9 cellular contexts compared by ENCODE assay signal in the genomic region with DNA sequence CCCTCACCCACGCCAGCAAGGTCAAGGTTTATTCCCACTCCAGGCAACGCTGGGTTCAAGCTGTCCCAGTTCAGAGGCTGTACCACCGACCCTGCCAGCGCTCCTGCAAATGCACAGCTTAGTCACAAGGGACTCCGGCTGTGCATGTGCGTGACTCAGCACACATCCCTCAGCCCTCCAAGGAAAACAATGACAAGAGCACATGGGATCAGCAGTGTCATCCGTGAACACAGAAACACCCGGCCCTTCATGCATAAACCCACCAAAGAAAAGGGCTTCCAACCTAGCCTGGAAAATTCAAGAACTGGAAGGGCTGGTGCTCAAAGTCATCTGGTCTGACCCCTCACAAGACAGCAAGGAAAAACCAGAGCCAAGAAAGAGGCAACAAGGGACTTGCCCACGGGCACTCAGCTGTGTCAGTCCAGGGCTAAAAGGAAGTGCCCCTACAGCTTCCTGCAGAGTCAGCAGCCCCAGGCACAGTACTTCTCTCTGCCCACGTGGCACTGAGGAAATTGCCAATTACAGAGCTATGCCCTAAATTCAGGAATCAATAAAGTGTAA.
DNase-seq lines count a peak whose midpoint lies in the region; ATAC-seq and TF ChIP-seq lines count a peak whose summit lies in the region.
"Had no signal": no experiment of that assay in that cellular context is flagged by ENCODE, and none has a peak within 500 bp of the region (broad histone marks: within the 10 kb centered on the region; RNA-seq: fewer than 3 reads in every experiment).

No MANE protein-coding gene starts in this region.

- TF ChIP-seq CTCF in HCT116 (IDR thresholded peaks at IDR 0.05 in 2 of 3, conservative IDR thresholded peaks at IDR 0.05 in 1 of 3; ENCODE audit: borderline replicate concordance in 1 of 3, insufficient read depth in 1 of 3, low read depth in 2 of 3, low read length in 2 of 3) (no peak), SK-N-SH (IDR thresholded peaks at IDR 0.05) (no peak), spleen (IDR thresholded peaks at IDR 0.05 in 8 of 11, conservative IDR thresholded peaks at IDR 0.05 in 3 of 11) (no peak), natural killer cell (IDR thresholded peaks at IDR 0.05) (no peak)

- ATAC-seq in HCT116 = peak; percentile 95
- no peak for ATAC-seq in natural killer cell

- peak; percentile 60 for DNase-seq in HCT116 (ENCODE audit: low read depth, low spot score)
- DNase-seq in SK-N-SH = no peak
- DNase-seq in head of caudate nucleus = peak in 37 of 42 donors; percentile 20 to 83 (median 51)
- DNase-seq in spleen = no peak
- DNase-seq in activated CD4-positive, CD25-positive, alpha-beta regulatory T cell treated with anti-CD3 and anti-CD28 coated beads, Interleukin-2, amount 50 U/mL, for 72 hours = no peak
- no peak for DNase-seq in stimulated activated CD4-positive, alpha-beta T cell treated with anti-CD3 and anti-CD28 coated beads, Interleukin-15, amount 100 ng/mL, for 24 hours
- DNase-seq in activated CD4-positive, alpha-beta T cell treated with anti-CD3 and anti-CD28 coated beads, Interleukin-2, amount 50 U/mL, for 1 hour = no peak
- no peak for DNase-seq in natural killer cell
- DNase-seq: NCI-H1092 treated with DMSO at 0.1 percent for 48 hours had no signal

- peak overlapping the region; percentile 79 for H3K4me2 ChIP-seq in HCT116 (ENCODE audit: low read length)
- H3K4me2 ChIP-seq in SK-N-SH = peak overlapping the region; percentile 77

- TF ChIP-seq POLR2A in HCT116 (IDR thresholded peaks at IDR 0.05; ENCODE audit: borderline replicate concordance, extremely low read depth, insufficient read depth, insufficient read length) = no peak
- no peak for TF ChIP-seq POLR2A in spleen (IDR thresholded peaks at IDR 0.05)

- H3K9me2 ChIP-seq in HCT116 (ENCODE audit: insufficient read depth) = no peaks in the 10 kb centered on the region
- H3K9me2 ChIP-seq in SK-N-SH = no peaks in the 10 kb centered on the region

- POLR2A ChIA-PET in HCT116 (lab: Charles Lee) = interaction anchor here (0.9 to 1.0 kb wide), 2 partner anchors 8 to 27 kb away, joined by 4 to 5 read pairs; no protein-coding TSS in a partner anchor
- POLR2A ChIA-PET in SK-N-SH (lab: Yijun Ruan, JAX) = no interaction called here

- H4K20me1 ChIP-seq in HCT116 (ENCODE audit: insufficient read depth) (no peaks in the 10 kb centered on the region), SK-N-SH (ENCODE audit: insufficient read depth) (no peaks in the 10 kb centered on the region)

- H3K9me3 Mint-ChIP-seq in natural killer cell = no peaks in the 10 kb centered on the region

- H3K36me3 Mint-ChIP-seq in natural killer cell = no peaks in the 10 kb centered on the region

- no peaks in the 10 kb centered on the region for H3K4me1 Mint-ChIP-seq in natural killer cell

- H3K36me3 ChIP-seq in HCT116 (ENCODE audit: control insufficient read depth in 1 of 2, insufficient read depth in 2 of 2, low read length in 2 of 2) = no peaks in the 10 kb centered on the region
- H3K36me3 ChIP-seq in SK-N-SH (replicated peaks in 1 of 2; ENCODE audit: control insufficient read depth in 1 of 2, insufficient read depth in 2 of 2, low read length in 1 of 2) = no peaks in the 10 kb centered on the region
- no peaks in the 10 kb centered on the region for H3K36me3 ChIP-seq in spleen

- peaks cover 27 to 57% of the 10 kb centered on the region in 2 experiments for H3K4me1 ChIP-seq in HCT116 (ENCODE audit: control insufficient read depth in 1 of 2, insufficient read depth in 2 of 2, low read length in 2 of 2)
- peaks cover 32 to 39% of the 10 kb centered on the region in 2 experiments for H3K4me1 ChIP-seq in SK-N-SH (ENCODE audit: control insufficient read depth in 1 of 2, insufficient read depth in 2 of 2, low read depth in 1 of 2, low read length in 1 of 2)
- H3K4me1 ChIP-seq in spleen = peaks cover 0 to 18% (median 12%) of the 10 kb centered on the region in 6 donors

- H3K27ac ChIP-seq in HCT116 (ENCODE audit: low read depth, low read length) (peak overlapping the region; percentile 48), SK-N-SH (ENCODE audit: low read depth in 2 of 2, low read length in 1 of 2) (peak overlapping the region; percentile 35 to 76; a peak in 3 of 4 replicates), spleen (peak overlapping the region in 5 of 8 donors; percentile 14 to 75 (median 57))

- CTCF ChIA-PET in HCT116 (lab: Charles Lee) (interaction anchor here (1.3 to 1.6 kb wide), 3 partner anchors 29 to 225 kb away, joined by 3 read pairs; no protein-coding TSS in a partner anchor), SK-N-SH (lab: Yijun Ruan, JAX) (interaction anchor here (0.8 to 0.9 kb wide), 2 partner anchors 76 to 109 kb away, joined by 3 read pairs; no protein-coding TSS in a partner anchor)

- H3K9me3 ChIP-seq in HCT116 (ENCODE audit: control insufficient read depth in 1 of 2, insufficient read depth in 1 of 2, low read depth in 1 of 2, low read length in 2 of 2) (no peaks in the 10 kb centered on the region), SK-N-SH (no peaks in the 10 kb centered on the region), spleen (no peaks in the 10 kb centered on the region)

- H3K4me3 ChIP-seq in HCT116 (replicated peaks in 1 of 2; ENCODE audit: low read depth in 1 of 2, low read length in 2 of 2) = peak overlapping the region in 1 of 2 experiments; percentile 37; a peak in 2 of 4 replicates
- H3K4me3 ChIP-seq in SK-N-SH (ENCODE audit: low read depth in 2 of 2, low read length in 1 of 2) = no peak overlapping the region; a peak in 1 of 4 replicates
- H3K4me3 ChIP-seq in spleen = no peak overlapping the region

- H3F3A ChIP-seq in SK-N-SH (replicated peaks; ENCODE audit: insufficient read depth) = peaks cover 34% of the 10 kb centered on the region

- RAD21 ChIA-PET in HCT116 (lab: Charles Lee; ENCODE audit: low non-redundant PET in 1 of 2, low total read pairs in 2 of 2, uncharacterized antibody in 2 of 2, unreplicated experiment in 2 of 2) = interaction anchor here in 1 of 2 experiments (0.7 kb wide), 1 partner anchor 180 kb away, joined by 3 read pairs; no protein-coding TSS in a partner anchor

- TF ChIP-seq RAD21 in HCT116 (IDR thresholded peaks at IDR 0.05; ENCODE audit: low read depth) (no peak), SK-N-SH (IDR thresholded peaks at IDR 0.05; ENCODE audit: low read length) (no peak)

- no peaks in the 10 kb centered on the region for H3K79me2 ChIP-seq in HCT116 (ENCODE audit: insufficient read depth, low read length)
- H3K79me2 ChIP-seq in SK-N-SH (ENCODE audit: insufficient read depth) = peaks cover 20% of the 10 kb centered on the region; the same call in 1 of the 2 replicates

- H3K9ac ChIP-seq in HCT116 (ENCODE audit: low read length) (peak overlapping the region; percentile 51), SK-N-SH (peak overlapping the region; percentile 15; the same call in 1 of the 2 replicates)

- H3K4me3 Mint-ChIP-seq in natural killer cell = no peak overlapping the region

- intact Hi-C loops in HCT116 (cut with micrococcal nuclease) (no loop called here), head of caudate nucleus (cut with DNase I) (no loop called here), spleen (cut with DNase I; ENCODE audit: low total_unique reads) (no loop called here), natural killer cell (cut with micrococcal nuclease) (no loop called here)

- H3K27me3 Mint-ChIP-seq in natural killer cell (ENCODE audit: low read depth in 2 of 2) = peaks cover 12 to 17% of the 10 kb centered on the region in 2 donors

- TF ChIP-seq EP300 in SK-N-SH (IDR thresholded peaks at IDR 0.05; ENCODE audit: borderline replicate concordance in 1 of 2, low read depth in 1 of 2, low read length in 1 of 2) = peak in 1 of 2 experiments; percentile 35; a peak in 1 of 4 replicates

- no peaks in the 10 kb centered on the region for H3K27me3 ChIP-seq in HCT116 (ENCODE audit: insufficient read depth, low read length)
- H3K27me3 ChIP-seq in SK-N-SH (ENCODE audit: insufficient read depth) = no peaks in the 10 kb centered on the region
- peaks cover 0 to 4% (median 0%) of the 10 kb centered on the region in 7 donors for H3K27me3 ChIP-seq in spleen (replicated peaks in 1 of 7)

- H2AFZ ChIP-seq in HCT116 (ENCODE audit: low read depth, low read length, poor library complexity, severe bottlenecking) = peak overlapping the region; percentile 60
- H2AFZ ChIP-seq in SK-N-SH (ENCODE audit: low read depth) = 0 out of 2 replicates have a peak overlapping the region, but pooled peaks have one; percentile 25

- no TSS peak for BruUV-seq in HCT116 (replicated peaks; lab: Mats Ljungman, UMichigan)

- 9% methylated on average over 6 of the region's 10 CpGs for WGBS in SK-N-SH (ENCODE audit: low lambda C conversion rate)
- 38 to 62% (median 46%) methylated on average over 8 to 10 of the region's 10 CpGs for WGBS in spleen, 5 donors

- H3K27ac Mint-ChIP-seq in natural killer cell = no peak overlapping the region

TF ChIP-seq in HCT116, 20 proteins besides CTCF, POLR2A, EP300 and RAD21 (continues in another document):
- TF ChIP-seq CBX3 (IDR thresholded peaks at IDR 0.05; ENCODE audit: low read depth) (peak; percentile 88; the same call in 1 of the 2 replicates), POLR2AphosphoS5 (IDR thresholded peaks at IDR 0.05; ENCODE audit: low read depth, low read length) (peak; percentile 46; the same call in 1 of the 2 replicates), TCF7L2 (IDR thresholded peaks at IDR 0.05; ENCODE audit: borderline replicate concordance, extremely low read depth, insufficient read depth, insufficient read length) (peak; percentile 58), EZH2phosphoT487 (IDR thresholded peaks at IDR 0.05; ENCODE audit: borderline replicate concordance) (no peak), ZFX (IDR thresholded peaks at IDR 0.05) (no peak)

TF ChIP-seq in SK-N-SH, 30 proteins besides CTCF, POLR2A, EP300 and RAD21 (continues in another document):
- TF ChIP-seq TCF12 (IDR thresholded peaks at IDR 0.05) (peak; percentile 69), TAF1 (IDR thresholded peaks at IDR 0.05; ENCODE audit: borderline replicate concordance, low read depth, low read length) (no peak), RFX5 (IDR thresholded peaks at IDR 0.05; ENCODE audit: low read length) (no peak), GATA2 (CRISPR knock-in tag; IDR thresholded peaks at IDR 0.05) (no peak), NFIC (IDR thresholded peaks at IDR 0.05; ENCODE audit: borderline replicate concordance) (peak; percentile 59; the same call in 1 of the 2 replicates), RXRA (IDR thresholded peaks at IDR 0.05; ENCODE audit: borderline replicate concordance, low read depth) (no peak), SIN3A (IDR thresholded peaks at IDR 0.05; ENCODE audit: borderline replicate concordance, low read depth, low read length) (peak; percentile 91; the same call in 1 of the 2 replicates), MXI1 (IDR thresholded peaks at IDR 0.05; ENCODE audit: low read depth, low read length) (no peak), USF1 (IDR thresholded peaks at IDR 0.05; ENCODE audit: borderline replicate concordance, low read depth) (peak; percentile 23; the same call in 1 of the 2 replicates)

Comparison
In these comparisons a context has a peak if more than half of its experiments do, and no peak if none do; other contexts are left out.
1. DNase-seq: peak in HCT116 (single experiment) and head of caudate nucleus (37 of 42); none in SK-N-SH (single experiment), spleen (single experiment), activated CD4-positive, CD25-positive, alpha-beta regulatory T cell treated with anti-CD3 and anti-CD28 coated beads, Interleukin-2, amount 50 U/mL, for 72 hours (single experiment), stimulated activated CD4-positive, alpha-beta T cell treated with anti-CD3 and anti-CD28 coated beads, Interleukin-15, amount 100 ng/mL, for 24 hours (single experiment), activated CD4-positive, alpha-beta T cell treated with anti-CD3 and anti-CD28 coated beads, Interleukin-2, amount 50 U/mL, for 1 hour (single experiment) and natural killer cell (single experiment).
2. Of the 11 proteins assayed by ChIP-seq in both SK-N-SH and HCT116: peak only in SK-N-SH: none; only in HCT116: POLR2AphosphoS5; in both: JUND, MAX and SIN3A; in neither: 7.
3. Peak in every context shown above with its lines, with median percentiles within 50 percentile points of each other: H3K27ac ChIP-seq.